In genomic region chr15:73050561-73051297, GRCh38 we compare ENCODE assay signal across 8 cellular contexts. TPM values are rescaled to one million over a fixed set of nuclear protein-coding genes. Genes with fewer than 3 reads are reported as not detected.
A peak's percentile ranks its signal among the peaks of the same experiment; 100 is the strongest.
DNase-seq lines count a peak whose midpoint lies in the region; ATAC-seq, FAIRE-seq and TF ChIP-seq lines count a peak whose summit lies in the region.

No MANE protein-coding gene starts in this region.

- no peak for TF ChIP-seq EP300 in gastroesophageal sphincter (IDR thresholded peaks at IDR 0.05)

- TF ChIP-seq POLR2A in gastroesophageal sphincter (IDR thresholded peaks at IDR 0.05), result no peak

- H3K9me3 ChIP-seq in HAP-1 (no peaks in the 10 kb centered on the region), WERI-Rb-1 (ENCODE audit: severe bottlenecking) (no peaks in the 10 kb centered on the region), gastroesophageal sphincter (no peaks in the 10 kb centered on the region)

- H3K4me1 ChIP-seq in HAP-1 (peaks cover 12% of the 10 kb centered on the region), gastroesophageal sphincter (peaks cover 0 to 37% (median 2%) of the 10 kb centered on the region in 3 donors)

- TF ChIP-seq CTCF in WERI-Rb-1 (IDR thresholded peaks at IDR 0.05; ENCODE audit: low read depth, low read length) (no peak), gastroesophageal sphincter (IDR thresholded peaks at IDR 0.05) (no peak), retinal pigment epithelial cell (conservative IDR thresholded peaks at IDR 0.05; ENCODE audit: low read depth, low read length) (no peak)

- in situ Hi-C loops in HAP-1 (cut with MboI; ENCODE audit: low sequenced_read_pairs), result no loop called here

- H3K36me3 ChIP-seq in HAP-1 (replicated peaks) (no peaks in the 10 kb centered on the region), WERI-Rb-1 (peaks cover 7% of the 10 kb centered on the region), gastroesophageal sphincter (no peaks in the 10 kb centered on the region)

- H3K27me3 ChIP-seq in HAP-1 (ENCODE audit: low read depth) (peaks cover 6% of the 10 kb centered on the region; the same call in 1 of the 2 replicates), WERI-Rb-1 (ENCODE audit: insufficient read depth, low read depth, severe bottlenecking) (no peaks in the 10 kb centered on the region), gastroesophageal sphincter (no peaks in the 10 kb centered on the region)

- DNase-seq in HAP-1 (ENCODE audit: low spot score in 2 of 2), result no peak
- no peak for DNase-seq in WERI-Rb-1
- DNase-seq in retinal pigment epithelial cell (ENCODE audit: low read depth), result no peak
- no peak for DNase-seq in islet precursor cell
- DNase-seq in HTR-8/SVneo (ENCODE audit: insufficient read length, low spot score), result no peak

- ATAC-seq in gastroesophageal sphincter (no peak), HG03442 (IDR thresholded peaks at IDR 0.05; ENCODE audit: unreplicated experiment) (no peak), HG03565 (IDR thresholded peaks at IDR 0.05; ENCODE audit: unreplicated experiment) (no peak)

- no peak for FAIRE-seq in HTR-8/SVneo (lab: Jason Lieb, UNC)

- WGBS in gastroesophageal sphincter (ENCODE audit: low coverage in 1 of 2), 2 donors, result 26 to 34% methylated on average over 10 of the region's 10 CpGs

- H3K4me3 ChIP-seq in HAP-1, result peak overlapping the region; percentile 80
- peak overlapping the region; percentile 90 for H3K4me3 ChIP-seq in WERI-Rb-1 (ENCODE audit: low read depth, low read length)
- peak overlapping the region; percentile 53 to 86 for H3K4me3 ChIP-seq in gastroesophageal sphincter
- peak overlapping the region; percentile 68 for H3K4me3 ChIP-seq in retinal pigment epithelial cell (ENCODE audit: low read length)

- H3K27ac ChIP-seq in WERI-Rb-1 (peak overlapping the region; percentile 99), gastroesophageal sphincter (peak overlapping the region; percentile 65 to 96 (median 94))

RNA-seq across cellular contexts. Expression of gene NEO1, which starts 1.5 kb away (rescaled TPM):
- 10 to 100 TPM; 28.3 to 61.7 (median 36.1) TPM for total RNA-seq in gastroesophageal sphincter
